ENCODE assay signal across 12 cellular contexts in the genomic region with DNA sequence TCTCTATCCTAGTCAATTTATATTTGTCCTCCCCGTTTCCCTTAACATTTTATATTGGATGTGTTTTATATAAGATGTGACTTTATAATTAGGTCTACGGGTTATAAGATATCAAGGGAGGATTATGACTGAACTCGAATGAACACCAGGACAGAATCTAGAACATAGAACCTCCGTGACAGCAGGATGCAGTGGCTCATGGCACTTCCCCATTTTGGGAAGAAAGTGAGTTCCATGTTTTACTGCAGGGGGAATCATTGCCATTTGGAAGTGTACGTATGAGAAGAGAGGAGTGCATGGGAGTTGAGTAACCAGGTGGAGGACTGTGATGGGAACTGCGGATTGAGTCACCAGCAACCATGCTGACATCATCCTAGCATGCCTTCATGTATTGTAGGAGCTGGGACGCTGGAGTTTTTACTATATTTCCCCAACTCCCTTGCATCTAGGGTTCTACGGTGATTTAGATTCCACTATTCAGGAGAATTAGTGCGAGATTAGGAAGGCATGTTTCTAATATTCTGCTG. TPM values are rescaled to one million over a fixed set of nuclear protein-coding genes. Genes with fewer than 3 reads are reported as not detected.
A peak's percentile ranks its signal among the peaks of the same experiment; 100 is the strongest.
DNase-seq lines count a peak whose midpoint lies in the region; ATAC-seq and TF ChIP-seq lines count a peak whose summit lies in the region.
"Had no signal": no experiment of that assay in that cellular context is flagged by ENCODE, and none has a peak within 500 bp of the region (broad histone marks: within the 10 kb centered on the region; RNA-seq: fewer than 3 reads in every experiment).

No MANE protein-coding gene starts in this region.

- no peak for ATAC-seq in naive thymus-derived CD4-positive, alpha-beta T cell
- no peak for ATAC-seq in heart right ventricle

- no peak overlapping the region for H3K4me3 ChIP-seq in naive thymus-derived CD4-positive, alpha-beta T cell (ENCODE audit: low read length)
- peak overlapping the region in 1 of 10 donors; percentile 63 for H3K4me3 ChIP-seq in heart right ventricle
- H3K4me3 ChIP-seq: PC-9 had no signal

- TF ChIP-seq CTCF in RWPE1 (conservative IDR thresholded peaks at IDR 0.05; ENCODE audit: low read depth) (no peak), heart right ventricle (IDR thresholded peaks at IDR 0.05) (no peak)

- 93 to 96% methylated on average over 9 of the region's 9 CpGs for WGBS in heart right ventricle, 2 donors

- POLR2A ChIA-PET in activated CD4-positive, alpha-beta memory T cell treated with anti-CD3 and anti-CD28 coated beads, Interleukin-2, amount 10 ng/mL, durations not matched to agents 7 days and 5 days (lab: Charles Lee) = interaction anchor here (0.5 to 3.2 kb wide), 4 partner anchors 26 to 804 kb away, joined by 3 to 29 read pairs (median 15); no protein-coding TSS in a partner anchor
- POLR2A ChIA-PET in naive thymus-derived CD4-positive, alpha-beta T cell (lab: Charles Lee) = interaction anchor here (1.9 kb wide), 1 partner anchor 29 kb away, joined by 4 read pairs; no protein-coding TSS in a partner anchor
- POLR2A ChIA-PET in RWPE1 (lab: Yijun Ruan, JAX; ENCODE audit: low non-redundant PET) = no interaction called here

- H3K4me3 Mint-ChIP-seq in T-helper 1 cell treated with Interleukin-12 subunit alpha and Interleukin-12 subunit beta and Interleukin-4 antibody, amounts not matched to agents 30 μg/mL and 1 μg/mL, for 36 hours = peak overlapping the region; percentile 84
- H3K4me3 Mint-ChIP-seq in activated CD4-positive, alpha-beta memory T cell treated with anti-CD3 and anti-CD28 coated beads, Interleukin-2, amount 10 ng/mL, durations not matched to agents 7 days and 5 days = peak overlapping the region; percentile 80
- H3K4me3 Mint-ChIP-seq in naive thymus-derived CD4-positive, alpha-beta T cell = peak overlapping the region; percentile 72 to 93 (median 84)

- no peaks in the 10 kb centered on the region for H3K36me3 Mint-ChIP-seq in T-helper 1 cell treated with Interleukin-12 subunit alpha and Interleukin-12 subunit beta and Interleukin-4 antibody, amounts not matched to agents 30 μg/mL and 1 μg/mL, for 36 hours (ENCODE audit: low read depth)
- H3K36me3 Mint-ChIP-seq in activated CD4-positive, alpha-beta memory T cell treated with anti-CD3 and anti-CD28 coated beads, Interleukin-2, amount 10 ng/mL, durations not matched to agents 7 days and 5 days (ENCODE audit: low read depth) = no peaks in the 10 kb centered on the region
- peaks cover 0 to 16% (median 5%) of the 10 kb centered on the region in 5 donors for H3K36me3 Mint-ChIP-seq in naive thymus-derived CD4-positive, alpha-beta T cell

- H3K27me3 ChIP-seq in naive thymus-derived CD4-positive, alpha-beta T cell (ENCODE audit: control insufficient read depth in 2 of 2, insufficient read depth in 2 of 2, low read length in 2 of 2) = no peaks in the 10 kb centered on the region
- peaks cover 0 to 28% (median 4%) of the 10 kb centered on the region in 7 donors for H3K27me3 ChIP-seq in heart right ventricle

- H3K27ac ChIP-seq in naive thymus-derived CD4-positive, alpha-beta T cell (ENCODE audit: low read depth, low read length) = no peak overlapping the region
- H3K27ac ChIP-seq in RWPE1 (no peak overlapping the region), heart right ventricle (no peak overlapping the region)
- H3K27ac ChIP-seq: PC-9 had no signal

- CTCF ChIA-PET in activated CD4-positive, alpha-beta memory T cell treated with anti-CD3 and anti-CD28 coated beads, Interleukin-2, amount 10 ng/mL, durations not matched to agents 7 days and 5 days (lab: Charles Lee) = interaction anchor here (1.8 to 12.1 kb wide), 3 partner anchors 18 to 43 kb away, joined by 4 to 365 read pairs (median 19); no protein-coding TSS in a partner anchor
- CTCF ChIA-PET in naive thymus-derived CD4-positive, alpha-beta T cell (lab: Charles Lee) = interaction anchor here (1.1 to 6.8 kb wide), 3 partner anchors 23 to 29 kb away, joined by 4 to 50 read pairs (median 5); no protein-coding TSS in a partner anchor
- CTCF ChIA-PET in RWPE1 (lab: Yijun Ruan, JAX) = interaction anchor here (0.6 kb wide), 1 partner anchor 17 kb away, joined by 3 read pairs; no protein-coding TSS in a partner anchor

- no peaks in the 10 kb centered on the region for H3K36me3 ChIP-seq in naive thymus-derived CD4-positive, alpha-beta T cell (ENCODE audit: control insufficient read depth in 2 of 3, insufficient read depth in 3 of 3, low read length in 3 of 3)
- peaks cover 0 to 1% (median 0%) of the 10 kb centered on the region in 9 donors for H3K36me3 ChIP-seq in heart right ventricle

- H3K27me3 Mint-ChIP-seq in T-helper 1 cell treated with Interleukin-12 subunit alpha and Interleukin-12 subunit beta and Interleukin-4 antibody, amounts not matched to agents 30 μg/mL and 1 μg/mL, for 36 hours (ENCODE audit: low read depth) = peaks cover 38% of the 10 kb centered on the region
- peaks cover 11% of the 10 kb centered on the region for H3K27me3 Mint-ChIP-seq in activated CD4-positive, alpha-beta memory T cell treated with anti-CD3 and anti-CD28 coated beads, Interleukin-2, amount 10 ng/mL, durations not matched to agents 7 days and 5 days
- H3K27me3 Mint-ChIP-seq in naive thymus-derived CD4-positive, alpha-beta T cell = peaks cover 0 to 38% (median 6%) of the 10 kb centered on the region in 5 donors

- no peak overlapping the region for H3K27ac Mint-ChIP-seq in T-helper 1 cell treated with Interleukin-12 subunit alpha and Interleukin-12 subunit beta and Interleukin-4 antibody, amounts not matched to agents 30 μg/mL and 1 μg/mL, for 36 hours
- peak overlapping the region; percentile 74 for H3K27ac Mint-ChIP-seq in activated CD4-positive, alpha-beta memory T cell treated with anti-CD3 and anti-CD28 coated beads, Interleukin-2, amount 10 ng/mL, durations not matched to agents 7 days and 5 days
- peak overlapping the region in 2 of 9 donors; percentile 85 to 96 for H3K27ac Mint-ChIP-seq in naive thymus-derived CD4-positive, alpha-beta T cell

- no peaks in the 10 kb centered on the region for H3K9me3 ChIP-seq in naive thymus-derived CD4-positive, alpha-beta T cell (ENCODE audit: control insufficient read depth in 2 of 3, low read length in 3 of 3)
- H3K9me3 ChIP-seq in heart right ventricle = no peaks in the 10 kb centered on the region

- H3K4me1 ChIP-seq in naive thymus-derived CD4-positive, alpha-beta T cell (ENCODE audit: control insufficient read depth in 2 of 2, insufficient read depth in 2 of 2, low read length in 2 of 2) = peaks cover 4 to 7% of the 10 kb centered on the region in 2 donors
- peaks cover 0 to 5% (median 0%) of the 10 kb centered on the region in 9 donors for H3K4me1 ChIP-seq in heart right ventricle

- DNase-seq in T-helper 1 cell (no peak), EH (ENCODE audit: low read depth) (peak; percentile 9), RWPE1 (ENCODE audit: low spot score) (no peak), heart right ventricle (no peak), NCI-H2081 treated with DMSO at 0.1 percent for 48 hours (lab: John Stamatoyannopoulos, UW) (no peak)
- no peak for DNase-seq in activated CD4-positive, alpha-beta memory T cell treated with anti-CD3 and anti-CD28 coated beads, Interleukin-2, amount 10 ng/mL, durations not matched to agents 7 days and 5 days
- no peak for DNase-seq in naive thymus-derived CD4-positive, alpha-beta T cell
- DNase-seq: 8988T, NCI-H1436 treated with DMSO at 0.1 percent for 48 hours, NCI-H510A, PC-9 had no signal

- intact Hi-C loops in naive thymus-derived CD4-positive, alpha-beta T cell (cut with micrococcal nuclease) = no loop called here
- intact Hi-C loops in heart right ventricle (cut with DNase I) = no loop called here

- H3K4me1 Mint-ChIP-seq in T-helper 1 cell treated with Interleukin-12 subunit alpha and Interleukin-12 subunit beta and Interleukin-4 antibody, amounts not matched to agents 30 μg/mL and 1 μg/mL, for 36 hours (ENCODE audit: low read depth) = peaks cover 19% of the 10 kb centered on the region
- H3K4me1 Mint-ChIP-seq in activated CD4-positive, alpha-beta memory T cell treated with anti-CD3 and anti-CD28 coated beads, Interleukin-2, amount 10 ng/mL, durations not matched to agents 7 days and 5 days = peaks cover 34% of the 10 kb centered on the region
- H3K4me1 Mint-ChIP-seq in naive thymus-derived CD4-positive, alpha-beta T cell = peaks cover 8 to 54% (median 25%) of the 10 kb centered on the region in 7 donors

- H3K9me3 Mint-ChIP-seq in T-helper 1 cell treated with Interleukin-12 subunit alpha and Interleukin-12 subunit beta and Interleukin-4 antibody, amounts not matched to agents 30 μg/mL and 1 μg/mL, for 36 hours = no peaks in the 10 kb centered on the region
- H3K9me3 Mint-ChIP-seq in activated CD4-positive, alpha-beta memory T cell treated with anti-CD3 and anti-CD28 coated beads, Interleukin-2, amount 10 ng/mL, durations not matched to agents 7 days and 5 days = no peaks in the 10 kb centered on the region
- peaks cover 0 to 31% (median 3%) of the 10 kb centered on the region in 11 donors for H3K9me3 Mint-ChIP-seq in naive thymus-derived CD4-positive, alpha-beta T cell

RNA-seq across cellular contexts. Expression of a gene that starts 56.1 kb away (rescaled TPM):
- under 1 TPM in 1 of 2 experiments, not detected in 1; 0.08 TPM for total RNA-seq in activated CD4-positive, alpha-beta memory T cell treated with anti-CD3 and anti-CD28 coated beads, Interleukin-2, amount 10 ng/mL, durations not matched to agents 7 days and 5 days
- total RNA-seq in naive thymus-derived CD4-positive, alpha-beta T cell = not detected
- not detected for polyA plus RNA-seq in naive thymus-derived CD4-positive, alpha-beta T cell
- total RNA-seq in heart right ventricle = 1 to 10 TPM; 2.8 to 7.4 (median 4.3) TPM
- 1 to 10 TPM; 3.0 to 3.6 TPM for polyA plus RNA-seq in heart right ventricle
